In genomic region chr14:37588956-37589737, GRCh38 we compare ENCODE assay signal across 15 cellular contexts. TPM values are rescaled to one million over a fixed set of nuclear protein-coding genes. Genes with fewer than 3 reads are reported as not detected.
DNase-seq lines count a peak whose midpoint lies in the region; ATAC-seq, FAIRE-seq and TF ChIP-seq lines count a peak whose summit lies in the region.
"Had no signal": no experiment of that assay in that cellular context is flagged by ENCODE, and none has a peak within 500 bp of the region (broad histone marks: within the 10 kb centered on the region; RNA-seq: fewer than 3 reads in every experiment).

No MANE protein-coding gene starts in this region.

- intact Hi-C loops in posterior cingulate gyrus (cut with DNase I) = no loop called here

- in situ Hi-C loops in GM13977 (cut with MboI; ENCODE audit: low pct_unique_long_range_greater_than_20kb, low sequenced_read_pairs, unreplicated experiment) = loop anchor here (25.0 kb wide), 2 partner anchors 927 to 1077 kb away; partner anchors contain the start of genes NKX2-1 and PAX9

- ATAC-seq in HG03469 (IDR thresholded peaks at IDR 0.05; ENCODE audit: unreplicated experiment) = no peak
- ATAC-seq: body of pancreas, natural killer cell, Panc1 had no signal

- peak overlapping the region; percentile 52 for H2AFZ ChIP-seq in neuron (ENCODE audit: low read depth, low read length)

- TF ChIP-seq CTCF in GM13977 (IDR thresholded peaks at IDR 0.05; ENCODE audit: extremely low read depth, insufficient read depth, missing control alignments) (no peak), bronchial epithelial cell (IDR thresholded peaks at IDR 0.05; ENCODE audit: insufficient read depth, low read length, severe bottlenecking) (no peak)

- H3K36me3 ChIP-seq in bronchial epithelial cell (ENCODE audit: control insufficient read depth, insufficient read depth, low read length) (no peaks in the 10 kb centered on the region), neuron (ENCODE audit: insufficient read depth, low read length) (no peaks in the 10 kb centered on the region)
- H3K36me3 ChIP-seq: suprapubic skin had no signal

- no peak for FAIRE-seq in bronchial epithelial cell (lab: Jason Lieb, UNC)

- no peaks in the 10 kb centered on the region for H3K9me3 ChIP-seq in neuron (ENCODE audit: low read length)
- H3K9me3 ChIP-seq: body of pancreas, suprapubic skin had no signal

- H3K27me3 ChIP-seq in bronchial epithelial cell (ENCODE audit: control insufficient read depth, insufficient read depth, low read length) (no peaks in the 10 kb centered on the region), neuron (ENCODE audit: insufficient read depth, low read length) (peaks cover 73% of the 10 kb centered on the region)

- DNase-seq in GM13977 (ENCODE audit: low spot score) (peak; percentile 10), NCI-H146 treated with DMSO at 0.1 percent for 48 hours (lab: John Stamatoyannopoulos, UW; ENCODE audit: unreplicated experiment) (peak; percentile 47), bronchial epithelial cell (ENCODE audit: low read depth) (peak; percentile 63), posterior cingulate gyrus (no peak), HuH-7 (ENCODE audit: low spot score) (no peak), GF-D8 (lab: John Stamatoyannopoulos, UW) (no peak)
- DNase-seq: body of pancreas; DND-41; natural killer cell; stimulated activated CD4-positive, alpha-beta T cell treated with anti-CD3 and anti-CD28 coated beads, Interleukin-4, amount 100 ng/mL, for 24 hours had no signal

- H3K4me3 ChIP-seq in bronchial epithelial cell (ENCODE audit: low read depth, low read length) = peak overlapping the region; percentile 49
- peak overlapping the region; percentile 45 for H3K4me3 ChIP-seq in neuron (ENCODE audit: low read length)
- H3K4me3 ChIP-seq: body of pancreas, suprapubic skin had no signal

- peaks cover 35% of the 10 kb centered on the region for H3K4me1 ChIP-seq in neuron (ENCODE audit: insufficient read depth, low read length)

RNA-seq across cellular contexts. Expression of gene FOXA1, which starts 5.9 kb away (rescaled TPM):
- 4.9 and 5.3 TPM in 2 replicates for total RNA-seq in bronchial epithelial cell
- total RNA-seq: LHCN-M2, natural killer cell had no signal

RNA-seq across cellular contexts. Expression of gene TTC6, which starts 6.3 kb away (rescaled TPM):
- total RNA-seq in bronchial epithelial cell = 0.53 and 1.2 TPM in 2 replicates
- total RNA-seq: body of pancreas, LHCN-M2, natural killer cell had no signal

Comparison
In these comparisons a context has a peak if more than half of its experiments do, and no peak if none do; other contexts are left out.
1. DNase-seq: peak in GM13977 (single experiment), NCI-H146 treated with DMSO at 0.1 percent for 48 hours (single experiment) and bronchial epithelial cell (single experiment); none in posterior cingulate gyrus (0 of 10), HuH-7 (single experiment) and GF-D8 (single experiment).